8 cellular contexts compared by ENCODE assay signal in the genomic region with DNA sequence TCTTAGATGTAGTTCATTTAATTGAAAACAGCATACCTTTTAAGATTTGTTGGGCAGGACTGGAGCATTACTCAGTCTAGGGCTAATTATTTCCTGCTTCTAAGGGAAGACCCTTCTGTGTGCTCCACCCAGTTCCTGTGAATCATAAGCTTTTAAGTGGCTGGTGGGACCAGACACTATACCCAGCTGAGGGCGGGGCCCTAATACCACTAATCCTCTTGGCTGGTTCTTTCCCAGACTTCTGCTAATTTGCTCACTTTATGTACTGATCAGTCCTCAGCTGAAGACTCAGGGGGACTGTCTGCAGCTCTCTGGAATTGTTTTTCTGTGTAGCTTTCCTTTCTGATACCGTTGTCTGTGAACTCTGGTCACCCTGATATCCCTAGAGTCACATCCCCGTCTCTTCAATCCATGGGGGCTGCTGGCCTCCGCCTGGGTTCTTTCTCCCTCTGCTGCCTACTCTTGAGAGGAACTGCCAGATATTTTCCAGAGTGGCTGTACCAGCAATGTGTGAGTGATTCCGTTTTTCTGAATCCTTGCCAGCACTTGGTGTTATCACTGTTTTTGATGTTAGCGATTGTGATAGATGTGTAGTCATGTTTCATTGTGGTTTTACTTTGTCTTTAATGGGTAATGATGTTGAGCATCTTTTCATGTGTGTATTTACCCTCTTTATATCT. TPM values are rescaled to one million over a fixed set of nuclear protein-coding genes. Genes with fewer than 3 reads are reported as not detected.
DNase-seq lines count a peak whose midpoint lies in the region; ATAC-seq and TF ChIP-seq lines count a peak whose summit lies in the region.

No MANE protein-coding gene starts in this region.

- H3K4ac ChIP-seq in H9 (ENCODE audit: low read depth, low read length): no peak overlapping the region

- TF ChIP-seq POLR2A in heart left ventricle (IDR thresholded peaks at IDR 0.05) (no peak), ovary (IDR thresholded peaks at IDR 0.05) (no peak)

- H2BK120ac ChIP-seq in H9 (ENCODE audit: low read depth, low read length, poor library complexity, severe bottlenecking): no peak overlapping the region

- H3K23me2 ChIP-seq in H9 (ENCODE audit: insufficient read length, low read depth, low read length, poor library complexity, severe bottlenecking): no peaks in the 10 kb centered on the region

- no peak overlapping the region for H2BK12ac ChIP-seq in H9 (ENCODE audit: insufficient read length, low read depth, low read length)

- no peak overlapping the region for H3K14ac ChIP-seq in H9 (ENCODE audit: insufficient read depth, low read length)

- BruUV-seq in Caco-2 (replicated peaks; lab: Mats Ljungman, UMichigan): no TSS peak

- H3K9me3 Mint-ChIP-seq in Caco-2 (ENCODE audit: unreplicated experiment) (no peaks in the 10 kb centered on the region), H9 (no peaks in the 10 kb centered on the region), progenitor cell of endocrine pancreas (ENCODE audit: low read depth) (no peaks in the 10 kb centered on the region)
- H3K9me3 Mint-ChIP-seq in activated T-cell treated with anti-CD3 and anti-CD28 coated beads, Interleukin-2, amount 50 U/mL, for 24 hours: no peaks in the 10 kb centered on the region

- intact Hi-C loops in Caco-2 (cut with micrococcal nuclease; ENCODE audit: unreplicated experiment): no loop called here
- intact Hi-C loops in heart left ventricle (cut with DNase I): no loop called here
- intact Hi-C loops in ovary (cut with DNase I): no loop called here

- H3K9me3 ChIP-seq in Caco-2 (no peaks in the 10 kb centered on the region), heart left ventricle (no peaks in the 10 kb centered on the region), ovary (no peaks in the 10 kb centered on the region), H9 (ENCODE audit: control insufficient read depth, low read depth, low read length) (no peaks in the 10 kb centered on the region)

- H3K56ac ChIP-seq in H9 (ENCODE audit: insufficient read length, low read depth, low read length): no peak overlapping the region

- H4K8ac ChIP-seq in H9 (replicated peaks; ENCODE audit: insufficient read length, low read depth, low read length): no peak overlapping the region

- H3K9ac ChIP-seq in H9 (ENCODE audit: extremely low read depth, insufficient read length, low read length): no peak overlapping the region

- H3K23ac ChIP-seq in H9 (ENCODE audit: insufficient read length, low read depth, low read length): no peak overlapping the region

- H4K91ac ChIP-seq in H9 (ENCODE audit: insufficient read length, low read depth, low read length): no peak overlapping the region

- no peaks in the 10 kb centered on the region for H3K79me2 ChIP-seq in H9 (ENCODE audit: insufficient read depth, low read length)

- H3K27ac ChIP-seq in heart left ventricle (peak overlapping the region in 4 of 12 donors; percentile 17 to 64 (median 53)), ovary (no peak overlapping the region), H9 (ENCODE audit: insufficient read length, low read depth, low read length) (no peak overlapping the region)

- no peak for TF ChIP-seq EP300 in ovary (IDR thresholded peaks at IDR 0.05)

- H3K27me3 Mint-ChIP-seq in Caco-2 (ENCODE audit: insufficient read depth, unreplicated experiment) (no peaks in the 10 kb centered on the region), H9 (ENCODE audit: low read depth) (no peaks in the 10 kb centered on the region), progenitor cell of endocrine pancreas (no peaks in the 10 kb centered on the region)
- no peaks in the 10 kb centered on the region for H3K27me3 Mint-ChIP-seq in activated T-cell treated with anti-CD3 and anti-CD28 coated beads, Interleukin-2, amount 50 U/mL, for 24 hours

- H3K4me1 ChIP-seq in Caco-2 (0 out of 2 replicates have a peak, but pooled peaks cover 4% of the 10 kb centered on the region), heart left ventricle (peaks cover 0 to 11% (median 6%) of the 10 kb centered on the region in 12 donors), ovary (ENCODE audit: insufficient read depth) (no peaks in the 10 kb centered on the region), H9 (ENCODE audit: insufficient read depth, low read length) (no peaks in the 10 kb centered on the region)

- H2AK5ac ChIP-seq in H9 (ENCODE audit: insufficient read length, low read length): no peak overlapping the region

- H2AFZ ChIP-seq in H9 (ENCODE audit: low read length): no peak overlapping the region

- DNase-seq in Caco-2 (peak in 1 of 2 experiments; percentile 6), NOMO-1 (lab: John Stamatoyannopoulos, UW; ENCODE audit: unreplicated experiment in 2 of 2) (peak; percentile 59 to 77), heart left ventricle (peak in 1 of 5 donors; percentile 38), ovary (no peak), H9 (no peak), progenitor cell of endocrine pancreas (ENCODE audit: low spot score, unreplicated experiment) (no peak)
- DNase-seq in activated T-cell treated with anti-CD3 and anti-CD28 coated beads, Interleukin-2, amount 50 U/mL, for 24 hours: peak; percentile 40
- peak; percentile 32 for DNase-seq in stimulated activated CD8-positive, alpha-beta memory T cell treated with anti-CD3 and anti-CD28 coated beads, Interleukin-12 subunit alpha, Interleukin-12 subunit beta, amount 100 ng/mL, for 4 hours (ENCODE audit: low read depth)

- ATAC-seq in heart left ventricle: peak in 3 of 4 donors; percentile 83 to 89 (median 85)

- POLR2A ChIA-PET in Caco-2 (lab: Charles Lee): interaction anchor here (0.6 kb wide), 2 partner anchors 10 to 36 kb away, joined by 3 to 4 read pairs; no protein-coding TSS in a partner anchor

- no peak overlapping the region for H3K4me2 ChIP-seq in H9 (ENCODE audit: insufficient read depth, insufficient read length, low read length)

- CTCF ChIA-PET in Caco-2 (lab: Charles Lee): no interaction called here

- H2BK15ac ChIP-seq in H9 (ENCODE audit: low read depth, low read length): no peak overlapping the region

- no peak overlapping the region for H2BK20ac ChIP-seq in H9 (ENCODE audit: low read depth, low read length, poor library complexity, severe bottlenecking)

- H2BK5ac ChIP-seq in H9 (ENCODE audit: insufficient read length, low read length): no peak overlapping the region

- 35 to 41% (median 38%) methylated on average over 6 of the region's 6 CpGs for WGBS in heart left ventricle, 4 donors
- WGBS in ovary, 3 donors: 69 to 72% (median 70%) methylated on average over 6 of the region's 6 CpGs
- no CpG with 5 or more reads among the region's 6 CpGs for WGBS in H9 (ENCODE audit: extremely low coverage, insufficient read length, low lambda C conversion rate)

- TF ChIP-seq CTCF in Caco-2 (IDR thresholded peaks at IDR 0.05; ENCODE audit: insufficient read depth in 1 of 2, low read depth in 1 of 2, low read length in 1 of 2, severe bottlenecking in 1 of 2, unreplicated experiment in 1 of 2) (no peak), heart left ventricle (IDR thresholded peaks at IDR 0.05) (no peak), ovary (IDR thresholded peaks at IDR 0.05) (no peak), H9 (conservative IDR thresholded peaks at IDR 0.05) (no peak), progenitor cell of endocrine pancreas (IDR thresholded peaks at IDR 0.05; ENCODE audit: unreplicated experiment) (no peak)

- no peak overlapping the region for H3K18ac ChIP-seq in H9 (ENCODE audit: insufficient read length, low read depth, low read length)

- H3K4me1 Mint-ChIP-seq in Caco-2 (ENCODE audit: low read depth, unreplicated experiment) (peaks cover 15% of the 10 kb centered on the region), H9 (no peaks in the 10 kb centered on the region), progenitor cell of endocrine pancreas (ENCODE audit: low read depth) (no peaks in the 10 kb centered on the region)
- peaks cover 23% of the 10 kb centered on the region for H3K4me1 Mint-ChIP-seq in activated T-cell treated with anti-CD3 and anti-CD28 coated beads, Interleukin-2, amount 50 U/mL, for 24 hours (ENCODE audit: low read depth)

- H3K36me3 Mint-ChIP-seq in Caco-2 (ENCODE audit: insufficient read depth, unreplicated experiment) (peaks cover 57% of the 10 kb centered on the region), H9 (ENCODE audit: insufficient read depth in 1 of 3, low read depth in 3 of 3) (peaks cover 9 to 59% (median 44%) of the 10 kb centered on the region in 3 experiments; a peak in 6 of 7 replicates), progenitor cell of endocrine pancreas (ENCODE audit: insufficient read depth) (peaks cover 31% of the 10 kb centered on the region)
- H3K36me3 Mint-ChIP-seq in activated T-cell treated with anti-CD3 and anti-CD28 coated beads, Interleukin-2, amount 50 U/mL, for 24 hours (ENCODE audit: low read depth): peaks cover 69% of the 10 kb centered on the region

- H3T11ph ChIP-seq in H9 (ENCODE audit: low read length): no peak overlapping the region

- H3K4me3 ChIP-seq in Caco-2 (ENCODE audit: low read depth, low read length) (no peak overlapping the region), heart left ventricle (peak overlapping the region in 1 of 12 donors; percentile 21), ovary (no peak overlapping the region)

- H3K36me3 ChIP-seq in Caco-2 (ENCODE audit: control insufficient read depth, insufficient read depth, low read length) (peaks cover 3% of the 10 kb centered on the region), heart left ventricle (peaks cover 0 to 95% (median 74%) of the 10 kb centered on the region in 9 donors), ovary (no peaks in the 10 kb centered on the region)

- H3K27me3 ChIP-seq in Caco-2 (replicated peaks; ENCODE audit: control insufficient read depth, insufficient read depth, low read length) (no peaks in the 10 kb centered on the region), heart left ventricle (no peaks in the 10 kb centered on the region), ovary (no peaks in the 10 kb centered on the region), H9 (ENCODE audit: insufficient read depth, low read length) (no peaks in the 10 kb centered on the region)

- H3K27ac Mint-ChIP-seq in Caco-2 (ENCODE audit: unreplicated experiment): peak overlapping the region; percentile 30
- peak overlapping the region; percentile 84 for H3K27ac Mint-ChIP-seq in activated T-cell treated with anti-CD3 and anti-CD28 coated beads, Interleukin-2, amount 50 U/mL, for 24 hours
- H3K27ac Mint-ChIP-seq in H9: peak overlapping the region in 1 of 3 experiments; percentile 35; a peak in 1 of 7 replicates
- no peak overlapping the region for H3K27ac Mint-ChIP-seq in progenitor cell of endocrine pancreas

- no peak overlapping the region for H4K5ac ChIP-seq in H9 (ENCODE audit: insufficient read length, low read depth, low read length)

- H3K4me3 Mint-ChIP-seq in Caco-2 (ENCODE audit: unreplicated experiment) (no peak overlapping the region), H9 (no peak overlapping the region), progenitor cell of endocrine pancreas (ENCODE audit: low read depth) (no peak overlapping the region)
- peak overlapping the region; percentile 45 for H3K4me3 Mint-ChIP-seq in activated T-cell treated with anti-CD3 and anti-CD28 coated beads, Interleukin-2, amount 50 U/mL, for 24 hours

- no peaks in the 10 kb centered on the region for H3K79me1 ChIP-seq in H9 (ENCODE audit: insufficient read depth, low read depth, low read length, poor library complexity, severe bottlenecking)

- H4K20me1 ChIP-seq in H9 (ENCODE audit: control insufficient read depth, insufficient read depth, insufficient read length): no peaks in the 10 kb centered on the region

RNA-seq across cellular contexts. Expression of a gene that starts 35.1 kb away (rescaled TPM):
- total RNA-seq in Caco-2 (2022) (40.4 and 47.5 TPM in 2 replicates), heart left ventricle (10 to 100 TPM; 20.6 to 36.5 (median 27.9) TPM), ovary (10 to 100 TPM; 16.1 to 26.2 (median 19.6) TPM), H9 (2021) (19.9 and 21.8 TPM in 2 replicates), progenitor cell of endocrine pancreas (35.6 and 38.7 TPM in 2 replicates)
- polyA plus RNA-seq in heart left ventricle (10 to 100 TPM; 14.3 to 14.7 TPM), ovary (10 to 100 TPM in 1 of 2 donors, 1 to 10 TPM in 1; 9.6 to 19.6 TPM)

RNA-seq across cellular contexts. Expression of a gene that starts 35.9 kb away (rescaled TPM):
- total RNA-seq in Caco-2 (2022) (349 and 356 TPM in 2 replicates), heart left ventricle (100 to 1,000 TPM in 3 of 9 donors, 10 to 100 TPM in 6; 67.0 to 155 (median 79.5) TPM), ovary (100 to 1,000 TPM; 149 to 245 (median 174) TPM), H9 (2021) (578 and 591 TPM in 2 replicates), progenitor cell of endocrine pancreas (265 and 276 TPM in 2 replicates)
- polyA plus RNA-seq in heart left ventricle (10 to 100 TPM; 69.1 to 88.6 TPM), ovary (100 to 1,000 TPM; 126 to 152 TPM)

RNA-seq across cellular contexts. Expression of a gene that starts 46.3 kb away (rescaled TPM):
- total RNA-seq in Caco-2 (2022): 37.7 and 38.8 TPM in 2 replicates
- total RNA-seq in heart left ventricle: 10 to 100 TPM; 22.1 to 33.7 (median 24.0) TPM
- 10 to 100 TPM; 23.8 to 26.4 TPM for polyA plus RNA-seq in heart left ventricle
- 10 to 100 TPM; 20.9 to 36.6 (median 31.8) TPM for total RNA-seq in ovary
- polyA plus RNA-seq in ovary: 10 to 100 TPM; 37.9 to 47.4 TPM
- total RNA-seq in H9 (2021): 25.6 and 29.9 TPM in 2 replicates
- 28.2 TPM in 2 replicates for total RNA-seq in progenitor cell of endocrine pancreas

RNA-seq across cellular contexts. Expression of a gene that starts 46.6 kb away (rescaled TPM):
- 37.4 and 48.2 TPM in 2 replicates for total RNA-seq in Caco-2 (2022)
- 10 to 100 TPM; 32.4 to 67.0 (median 39.1) TPM for total RNA-seq in heart left ventricle
- 10 to 100 TPM; 30.1 to 75.6 TPM for polyA plus RNA-seq in heart left ventricle
- 10 to 100 TPM; 20.1 to 49.8 (median 38.1) TPM for total RNA-seq in ovary
- 10 to 100 TPM; 19.5 to 28.2 TPM for polyA plus RNA-seq in ovary
- 26.3 and 28.9 TPM in 2 replicates for total RNA-seq in H9 (2021)
- 24.1 and 25.6 TPM in 2 replicates for total RNA-seq in progenitor cell of endocrine pancreas

Comparison
In these comparisons a context has a peak if more than half of its experiments do, and no peak if none do; other contexts are left out.
1. DNase-seq: peak in NOMO-1 (2 of 2), activated T-cell treated with anti-CD3 and anti-CD28 coated beads, Interleukin-2, amount 50 U/mL, for 24 hours (single experiment) and stimulated activated CD8-positive, alpha-beta memory T cell treated with anti-CD3 and anti-CD28 coated beads, Interleukin-12 subunit alpha, Interleukin-12 subunit beta, amount 100 ng/mL, for 4 hours (single experiment); none in ovary (0 of 5), H9 (single experiment) and progenitor cell of endocrine pancreas (single experiment).